ENCODE assay signal across 19 cellular contexts in the genomic region with DNA sequence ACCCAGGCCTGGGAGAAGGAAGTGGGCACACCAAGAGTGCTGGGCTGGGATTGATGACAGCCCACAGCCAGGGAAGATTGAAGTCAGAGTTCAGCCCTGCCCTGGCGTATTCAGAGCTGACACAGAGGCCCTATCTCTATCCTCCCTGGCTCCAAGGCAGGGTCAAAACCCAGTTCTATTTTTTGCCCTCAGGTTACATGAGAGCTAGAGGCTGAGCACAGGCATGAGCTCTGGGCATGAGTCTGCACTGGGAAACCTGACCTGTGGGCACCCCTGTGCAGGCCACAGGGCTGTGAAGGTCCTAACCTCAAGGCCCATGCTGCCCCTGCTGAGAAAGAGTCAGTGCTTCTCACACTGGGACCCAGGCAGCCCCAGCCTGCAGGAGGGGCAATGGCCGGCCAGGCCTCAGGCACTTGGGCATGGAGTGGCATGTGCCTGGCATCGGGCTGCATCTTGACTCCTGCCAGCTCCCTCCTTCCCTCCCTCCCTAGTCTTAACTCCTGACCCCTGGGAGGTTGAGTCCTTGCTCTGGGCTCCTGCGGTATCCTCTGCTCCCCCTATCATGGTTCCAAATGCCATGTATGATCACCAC. TPM values are rescaled to one million over a fixed set of nuclear protein-coding genes. Genes with fewer than 3 reads are reported as not detected.
A peak's percentile ranks its signal among the peaks of the same experiment; 100 is the strongest.
DNase-seq lines count a peak whose midpoint lies in the region; FAIRE-seq and TF ChIP-seq lines count a peak whose summit lies in the region.
"Had no signal": no experiment of that assay in that cellular context is flagged by ENCODE, and none has a peak within 500 bp of the region (broad histone marks: within the 10 kb centered on the region; RNA-seq: fewer than 3 reads in every experiment).

No MANE protein-coding gene starts in this region.

- H3K36me3 ChIP-seq in kidney (ENCODE audit: control insufficient read depth in 1 of 2, insufficient read depth in 2 of 2, low read length in 2 of 2): no peaks in the 10 kb centered on the region
- no peaks in the 10 kb centered on the region for H3K36me3 ChIP-seq in skeletal muscle satellite cell (ENCODE audit: insufficient read depth, low read length)

- H3K4me3 Mint-ChIP-seq in activated naive CD4-positive, alpha-beta T cell treated with anti-CD3 and anti-CD28 coated beads, Interleukin-2, amount 50 U/mL, for 24 hours: no peak overlapping the region
- H3K4me3 Mint-ChIP-seq in activated naive CD4-positive, alpha-beta T cell treated with anti-CD3 and anti-CD28 coated beads for 36 hours: no peak overlapping the region
- H3K4me3 Mint-ChIP-seq in osteocyte (ENCODE audit: unreplicated experiment): no peak overlapping the region
- H3K4me3 Mint-ChIP-seq: CD14-positive monocyte, H9 had no signal

- no peak for FAIRE-seq in kidney (lab: Jason Lieb, UNC)
- FAIRE-seq: HepG2 had no signal

- peaks cover 9% of the 10 kb centered on the region for H3K36me3 Mint-ChIP-seq in activated naive CD4-positive, alpha-beta T cell treated with anti-CD3 and anti-CD28 coated beads, Interleukin-2, amount 50 U/mL, for 24 hours
- peaks cover 9% of the 10 kb centered on the region for H3K36me3 Mint-ChIP-seq in activated naive CD4-positive, alpha-beta T cell treated with anti-CD3 and anti-CD28 coated beads for 36 hours (ENCODE audit: low read depth)
- H3K36me3 Mint-ChIP-seq in osteocyte (ENCODE audit: unreplicated experiment): peaks cover 3% of the 10 kb centered on the region
- H3K36me3 Mint-ChIP-seq: CD14-positive monocyte had no signal

- H3K4me1 Mint-ChIP-seq in activated naive CD4-positive, alpha-beta T cell treated with anti-CD3 and anti-CD28 coated beads, Interleukin-2, amount 50 U/mL, for 24 hours: peaks cover 39% of the 10 kb centered on the region
- H3K4me1 Mint-ChIP-seq in activated naive CD4-positive, alpha-beta T cell treated with anti-CD3 and anti-CD28 coated beads for 36 hours (ENCODE audit: low read depth): peaks cover 32% of the 10 kb centered on the region
- H3K4me1 Mint-ChIP-seq in osteocyte (ENCODE audit: unreplicated experiment): peaks cover 19% of the 10 kb centered on the region

- peak overlapping the region; percentile 41 for H3K27ac Mint-ChIP-seq in activated naive CD4-positive, alpha-beta T cell treated with anti-CD3 and anti-CD28 coated beads, Interleukin-2, amount 50 U/mL, for 24 hours
- no peak overlapping the region for H3K27ac Mint-ChIP-seq in activated naive CD4-positive, alpha-beta T cell treated with anti-CD3 and anti-CD28 coated beads for 36 hours
- no peak overlapping the region for H3K27ac Mint-ChIP-seq in osteocyte (ENCODE audit: unreplicated experiment)
- H3K27ac Mint-ChIP-seq: CD14-positive monocyte, H9 had no signal

- intact Hi-C loops in activated naive CD4-positive, alpha-beta T cell treated with anti-CD3 and anti-CD28 coated beads for 36 hours (cut with micrococcal nuclease): loop anchor here (10.0 kb wide), 1 partner anchor 884 kb away; no protein-coding TSS in a partner anchor
- intact Hi-C loops in kidney (cut with DNase I): no loop called here

- H3K27ac ChIP-seq in cingulate gyrus (ENCODE audit: low read depth, low read length) (peak overlapping the region; percentile 60), kidney (ENCODE audit: low read depth in 2 of 2, low read length in 2 of 2) (no peak overlapping the region)

- no peak for DNase-seq in activated naive CD4-positive, alpha-beta T cell treated with anti-CD3 and anti-CD28 coated beads for 36 hours
- DNase-seq in kidney: peak; percentile 46
- no peak for DNase-seq in putamen (ENCODE audit: low spot score)
- DNase-seq in T-helper 9 cell: no peak
- no peak for DNase-seq in osteocyte (ENCODE audit: extremely low spot score, unreplicated experiment)
- DNase-seq: 8988T, DMS79 treated with DMSO at 0.1 percent for 48 hours, H9, KBM-7, NCI-H1694 treated with DMSO at 0.1 percent for 48 hours, NCI-H2107, NCI-H510A treated with DMSO at 0.1 percent for 48 hours, NCI-H82, OCI-M1 had no signal

- no peak overlapping the region for H3K4me3 ChIP-seq in kidney (ENCODE audit: low read length in 2 of 2)
- no peak overlapping the region for H3K4me3 ChIP-seq in skeletal muscle satellite cell (ENCODE audit: low read length)

- H3K9me3 Mint-ChIP-seq in activated naive CD4-positive, alpha-beta T cell treated with anti-CD3 and anti-CD28 coated beads, Interleukin-2, amount 50 U/mL, for 24 hours: no peaks in the 10 kb centered on the region
- no peaks in the 10 kb centered on the region for H3K9me3 Mint-ChIP-seq in activated naive CD4-positive, alpha-beta T cell treated with anti-CD3 and anti-CD28 coated beads for 36 hours
- H3K9me3 Mint-ChIP-seq in osteocyte (ENCODE audit: unreplicated experiment): no peaks in the 10 kb centered on the region

- no peaks in the 10 kb centered on the region for H3K27me3 ChIP-seq in skeletal muscle satellite cell (ENCODE audit: control insufficient read depth, insufficient read depth, low read length)

- CTCF ChIA-PET in activated naive CD4-positive, alpha-beta T cell treated with anti-CD3 and anti-CD28 coated beads for 36 hours (lab: Charles Lee): no interaction called here

- H3K9me3 ChIP-seq in kidney (ENCODE audit: control insufficient read depth in 1 of 2, low read length in 2 of 2) (no peaks in the 10 kb centered on the region), skeletal muscle satellite cell (replicated peaks; ENCODE audit: low read length) (no peaks in the 10 kb centered on the region)

- H3K9ac ChIP-seq in kidney (ENCODE audit: low read length in 2 of 2) (no peak overlapping the region), skeletal muscle satellite cell (ENCODE audit: low read depth, low read length) (no peak overlapping the region)

- no peaks in the 10 kb centered on the region for H3K27me3 Mint-ChIP-seq in activated naive CD4-positive, alpha-beta T cell treated with anti-CD3 and anti-CD28 coated beads, Interleukin-2, amount 50 U/mL, for 24 hours
- H3K27me3 Mint-ChIP-seq in activated naive CD4-positive, alpha-beta T cell treated with anti-CD3 and anti-CD28 coated beads for 36 hours (ENCODE audit: low read depth): no peaks in the 10 kb centered on the region
- H3K27me3 Mint-ChIP-seq in osteocyte (ENCODE audit: unreplicated experiment): no peaks in the 10 kb centered on the region

- no peak for TF ChIP-seq CTCF in kidney (IDR thresholded peaks at IDR 0.05; ENCODE audit: borderline replicate concordance, extremely low read depth, insufficient read depth)
- TF ChIP-seq CTCF in osteocyte (IDR thresholded peaks at IDR 0.05): no peak

- H3K4me1 ChIP-seq in kidney (ENCODE audit: control insufficient read depth in 1 of 2, insufficient read depth in 1 of 2, low read depth in 1 of 2, low read length in 2 of 2) (peaks cover 12 to 16% of the 10 kb centered on the region in 2 donors), skeletal muscle satellite cell (ENCODE audit: control insufficient read depth, insufficient read depth, low read length) (peaks cover 35% of the 10 kb centered on the region)

- H3K4me2 ChIP-seq in skeletal muscle satellite cell (ENCODE audit: low read length): peak overlapping the region; percentile 2

RNA-seq across cellular contexts. Expression of gene SLC35E4, which starts 5.4 kb away (rescaled TPM):
- 1 to 10 TPM; 2.2 TPM for total RNA-seq in activated naive CD4-positive, alpha-beta T cell treated with anti-CD3 and anti-CD28 coated beads for 36 hours
- 3.2 TPM for total RNA-seq in kidney
- 1.8 TPM for polyA plus RNA-seq in kidney (ENCODE audit: insufficient read depth, low read depth, low replicate concordance)
- 37.5 and 58.1 TPM in 2 replicates for total RNA-seq in skeletal muscle satellite cell (2012; rRNA removed)
- 9.4 and 10.2 TPM in 2 replicates for total RNA-seq in osteocyte

RNA-seq across cellular contexts. Expression of gene DUSP18, which starts 26.7 kb away (rescaled TPM):
- total RNA-seq in activated naive CD4-positive, alpha-beta T cell treated with anti-CD3 and anti-CD28 coated beads for 36 hours: 1 to 10 TPM; 4.7 to 5.6 TPM
- total RNA-seq in kidney (14.0 TPM), osteocyte (10.7 and 11.2 TPM in 2 replicates)
- polyA plus RNA-seq in kidney (ENCODE audit: insufficient read depth, low read depth, low replicate concordance): 3.6 TPM
- total RNA-seq in skeletal muscle satellite cell (2012; rRNA removed): 15.7 and 18.1 TPM in 2 replicates

RNA-seq across cellular contexts. Expression of gene TCN2, which starts 34.0 kb away (rescaled TPM):
- total RNA-seq in activated naive CD4-positive, alpha-beta T cell treated with anti-CD3 and anti-CD28 coated beads for 36 hours: under 1 TPM; 0.19 to 0.22 TPM
- 71.3 TPM for total RNA-seq in kidney
- polyA plus RNA-seq in kidney (ENCODE audit: insufficient read depth, low read depth, low replicate concordance): 174 TPM
- 3.7 and 5.3 TPM in 2 replicates for total RNA-seq in skeletal muscle satellite cell (2012; rRNA removed)
- total RNA-seq in osteocyte: 57.7 and 58.1 TPM in 2 replicates

RNA-seq across cellular contexts. Expression of gene PES1, which starts 49.2 kb away (rescaled TPM):
- total RNA-seq in activated naive CD4-positive, alpha-beta T cell treated with anti-CD3 and anti-CD28 coated beads for 36 hours: 10 to 100 TPM; 92.8 to 96.7 TPM
- total RNA-seq in kidney (68.4 TPM), osteocyte (71.6 and 73.5 TPM in 2 replicates)
- 57.0 TPM for polyA plus RNA-seq in kidney (ENCODE audit: insufficient read depth, low read depth, low replicate concordance)
- 102 and 121 TPM in 2 replicates for total RNA-seq in skeletal muscle satellite cell (2012; rRNA removed)

RNA-seq across cellular contexts. Expression of gene OSBP2, which starts 53.7 kb away (rescaled TPM):
- total RNA-seq in activated naive CD4-positive, alpha-beta T cell treated with anti-CD3 and anti-CD28 coated beads for 36 hours: under 1 TPM; 0.81 to 0.89 TPM
- total RNA-seq in kidney (4.0 TPM), osteocyte (3.8 and 4.2 TPM in 2 replicates)
- 3.4 TPM for polyA plus RNA-seq in kidney (ENCODE audit: insufficient read depth, low read depth, low replicate concordance)
- total RNA-seq in skeletal muscle satellite cell (2012; rRNA removed): 3.8 and 4.4 TPM in 2 replicates

Comparison
In these comparisons a context has a peak if more than half of its experiments do, and no peak if none do; other contexts are left out.
1. RNA of gene TCN2, which starts 34.0 kb away (total RNA-seq): 71.3 TPM in kidney (single experiment) and 57.7 to 58.1 TPM in osteocyte; 0.19 to 0.22 TPM in activated naive CD4-positive, alpha-beta T cell treated with anti-CD3 and anti-CD28 coated beads for 36 hours; every median in the first group is over 10 times any median in the second.